In the genomic region with DNA sequence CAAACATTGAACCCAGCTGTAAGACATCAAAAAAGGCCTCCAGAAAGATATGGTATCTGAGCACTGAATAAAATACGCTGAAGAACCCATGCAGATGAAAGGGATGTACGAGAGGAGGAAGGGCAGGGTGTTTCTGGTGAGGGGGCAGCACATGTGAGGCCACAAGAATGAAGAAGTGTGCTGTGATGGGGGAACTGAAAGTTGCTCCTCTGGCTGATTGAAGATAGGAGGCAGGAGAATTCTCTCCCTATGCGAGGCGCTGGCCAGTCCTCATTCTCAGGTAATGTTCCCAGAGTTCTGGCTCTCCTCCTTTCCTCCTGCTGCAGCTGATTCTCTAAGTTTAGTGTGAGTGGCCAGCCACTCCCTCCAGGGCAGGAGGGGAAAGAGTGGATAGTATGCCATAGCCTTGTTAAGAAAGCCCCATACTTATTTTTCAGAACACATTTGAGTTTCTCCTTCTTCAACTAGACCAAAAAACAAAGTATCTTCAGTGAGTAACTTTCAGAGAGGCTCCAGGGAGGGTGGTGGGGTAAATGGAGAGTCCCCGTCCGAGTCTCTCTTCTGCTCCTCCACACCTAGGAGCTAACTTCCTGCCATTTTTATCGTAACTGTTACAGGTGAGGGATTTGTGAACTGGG, we compare ENCODE assay signal across 1 cellular context.
TF ChIP-seq lines count a peak whose summit lies in the region.

No MANE protein-coding gene starts in this region.

TF ChIP-seq in GM12878, 131 proteins besides CTCF, POLR2A, EP300 and RAD21 (continued from another document and continues in another):
- TF ChIP-seq, protein P1, sequence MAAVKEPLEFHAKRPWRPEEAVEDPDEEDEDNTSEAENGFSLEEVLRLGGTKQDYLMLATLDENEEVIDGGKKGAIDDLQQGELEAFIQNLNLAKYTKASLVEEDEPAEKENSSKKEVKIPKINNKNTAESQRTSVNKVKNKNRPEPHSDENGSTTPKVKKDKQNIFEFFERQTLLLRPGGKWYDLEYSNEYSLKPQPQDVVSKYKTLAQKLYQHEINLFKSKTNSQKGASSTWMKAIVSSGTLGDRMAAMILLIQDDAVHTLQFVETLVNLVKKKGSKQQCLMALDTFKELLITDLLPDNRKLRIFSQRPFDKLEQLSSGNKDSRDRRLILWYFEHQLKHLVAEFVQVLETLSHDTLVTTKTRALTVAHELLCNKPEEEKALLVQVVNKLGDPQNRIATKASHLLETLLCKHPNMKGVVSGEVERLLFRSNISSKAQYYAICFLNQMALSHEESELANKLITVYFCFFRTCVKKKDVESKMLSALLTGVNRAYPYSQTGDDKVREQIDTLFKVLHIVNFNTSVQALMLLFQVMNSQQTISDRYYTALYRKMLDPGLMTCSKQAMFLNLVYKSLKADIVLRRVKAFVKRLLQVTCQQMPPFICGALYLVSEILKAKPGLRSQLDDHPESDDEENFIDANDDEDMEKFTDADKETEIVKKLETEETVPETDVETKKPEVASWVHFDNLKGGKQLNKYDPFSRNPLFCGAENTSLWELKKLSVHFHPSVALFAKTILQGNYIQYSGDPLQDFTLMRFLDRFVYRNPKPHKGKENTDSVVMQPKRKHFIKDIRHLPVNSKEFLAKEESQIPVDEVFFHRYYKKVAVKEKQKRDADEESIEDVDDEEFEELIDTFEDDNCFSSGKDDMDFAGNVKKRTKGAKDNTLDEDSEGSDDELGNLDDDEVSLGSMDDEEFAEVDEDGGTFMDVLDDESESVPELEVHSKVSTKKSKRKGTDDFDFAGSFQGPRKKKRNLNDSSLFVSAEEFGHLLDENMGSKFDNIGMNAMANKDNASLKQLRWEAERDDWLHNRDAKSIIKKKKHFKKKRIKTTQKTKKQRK (IDR thresholded peaks at IDR 0.05; ENCODE audit: low read depth, low read length): no peak
- TF ChIP-seq ZNF274 (IDR thresholded peaks at IDR 0.05; ENCODE audit: insufficient read depth, insufficient read length) (no peak), FOXM1 (IDR thresholded peaks at IDR 0.05; ENCODE audit: low read depth, low read length) (peak; percentile 69), RUNX3 (IDR thresholded peaks at IDR 0.05; ENCODE audit: low read length) (peak; percentile 99), MYC (IDR thresholded peaks at IDR 0.05; ENCODE audit: insufficient read depth, insufficient read length, insufficient replicate concordance, low read length, severe bottlenecking) (peak; percentile 63), MXI1 (IDR thresholded peaks at IDR 0.05; ENCODE audit: low read depth, low read length) (peak; percentile 69), FOS (IDR thresholded peaks at IDR 0.05; ENCODE audit: borderline replicate concordance, extremely low read depth, insufficient read length) (no peak), TBL1XR1 (IDR thresholded peaks at IDR 0.05; ENCODE audit: low read depth, low read length) (peak; percentile 89), KDM1A (IDR thresholded peaks at IDR 0.05; ENCODE audit: borderline replicate concordance) (no peak), CBFB (IDR thresholded peaks at IDR 0.05; ENCODE audit: low read depth) (peak; percentile 94), RB1 (IDR thresholded peaks at IDR 0.05; ENCODE audit: borderline replicate concordance) (no peak), YY1 (IDR thresholded peaks at IDR 0.05; ENCODE audit: low read depth, low read length) (peak; percentile 34), SIX5 (IDR thresholded peaks at IDR 0.05; ENCODE audit: low read depth, low read length, severe bottlenecking) (no peak), MTA3 (IDR thresholded peaks at IDR 0.05; ENCODE audit: borderline replicate concordance, low read length) (peak; percentile 59; the same call in 1 of the 2 replicates), ZSCAN29 (IDR thresholded peaks at IDR 0.05) (no peak), GATAD2B (conservative IDR thresholded peaks at IDR 0.05; ENCODE audit: low read depth) (no peak), IRF4 (IDR thresholded peaks at IDR 0.05; ENCODE audit: low read depth, low read length) (peak; percentile 100), MEF2A (IDR thresholded peaks at IDR 0.05; ENCODE audit: insufficient read depth, low read depth, low read length) (0 out of 2 replicates have a peak, but pooled peaks have one; percentile 49), SMARCA5 (IDR thresholded peaks at IDR 0.05) (no peak), CHD1 (IDR thresholded peaks at IDR 0.05; ENCODE audit: low read depth, low read length) (no peak), JUNB (IDR thresholded peaks at IDR 0.05) (no peak), POLR2AphosphoS5 (IDR thresholded peaks at IDR 0.05; ENCODE audit: low read length) (no peak), LARP7 (IDR thresholded peaks at IDR 0.05) (no peak), CHD2 (IDR thresholded peaks at IDR 0.05; ENCODE audit: borderline replicate concordance, low read depth, low read length) (peak; percentile 86), KLF5 (IDR thresholded peaks at IDR 0.05; ENCODE audit: partially characterized antibody) (no peak), STAT1 (conservative IDR thresholded peaks at IDR 0.05) (no peak), RFX5 (IDR thresholded peaks at IDR 0.05; ENCODE audit: low read depth, low read length) (no peak), ZNF207 (IDR thresholded peaks at IDR 0.05; ENCODE audit: borderline replicate concordance) (no peak), NFXL1 (IDR thresholded peaks at IDR 0.05; ENCODE audit: borderline replicate concordance) (no peak), SREBF1 (IDR thresholded peaks at IDR 0.05; ENCODE audit: low read length) (no peak), NFYA (IDR thresholded peaks at IDR 0.05; ENCODE audit: borderline replicate concordance, low read depth, low read length) (no peak), RAD51 (IDR thresholded peaks at IDR 0.05) (no peak), HCFC1 (IDR thresholded peaks at IDR 0.05; ENCODE audit: low read length) (no peak)
- TF ChIP-seq, protein P2, sequence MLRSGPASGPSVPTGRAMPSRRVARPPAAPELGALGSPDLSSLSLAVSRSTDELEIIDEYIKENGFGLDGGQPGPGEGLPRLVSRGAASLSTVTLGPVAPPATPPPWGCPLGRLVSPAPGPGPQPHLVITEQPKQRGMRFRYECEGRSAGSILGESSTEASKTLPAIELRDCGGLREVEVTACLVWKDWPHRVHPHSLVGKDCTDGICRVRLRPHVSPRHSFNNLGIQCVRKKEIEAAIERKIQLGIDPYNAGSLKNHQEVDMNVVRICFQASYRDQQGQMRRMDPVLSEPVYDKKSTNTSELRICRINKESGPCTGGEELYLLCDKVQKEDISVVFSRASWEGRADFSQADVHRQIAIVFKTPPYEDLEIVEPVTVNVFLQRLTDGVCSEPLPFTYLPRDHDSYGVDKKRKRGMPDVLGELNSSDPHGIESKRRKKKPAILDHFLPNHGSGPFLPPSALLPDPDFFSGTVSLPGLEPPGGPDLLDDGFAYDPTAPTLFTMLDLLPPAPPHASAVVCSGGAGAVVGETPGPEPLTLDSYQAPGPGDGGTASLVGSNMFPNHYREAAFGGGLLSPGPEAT (IDR thresholded peaks at IDR 0.05; ENCODE audit: low read depth): peak; percentile 72
- TF ChIP-seq, protein P3, sequence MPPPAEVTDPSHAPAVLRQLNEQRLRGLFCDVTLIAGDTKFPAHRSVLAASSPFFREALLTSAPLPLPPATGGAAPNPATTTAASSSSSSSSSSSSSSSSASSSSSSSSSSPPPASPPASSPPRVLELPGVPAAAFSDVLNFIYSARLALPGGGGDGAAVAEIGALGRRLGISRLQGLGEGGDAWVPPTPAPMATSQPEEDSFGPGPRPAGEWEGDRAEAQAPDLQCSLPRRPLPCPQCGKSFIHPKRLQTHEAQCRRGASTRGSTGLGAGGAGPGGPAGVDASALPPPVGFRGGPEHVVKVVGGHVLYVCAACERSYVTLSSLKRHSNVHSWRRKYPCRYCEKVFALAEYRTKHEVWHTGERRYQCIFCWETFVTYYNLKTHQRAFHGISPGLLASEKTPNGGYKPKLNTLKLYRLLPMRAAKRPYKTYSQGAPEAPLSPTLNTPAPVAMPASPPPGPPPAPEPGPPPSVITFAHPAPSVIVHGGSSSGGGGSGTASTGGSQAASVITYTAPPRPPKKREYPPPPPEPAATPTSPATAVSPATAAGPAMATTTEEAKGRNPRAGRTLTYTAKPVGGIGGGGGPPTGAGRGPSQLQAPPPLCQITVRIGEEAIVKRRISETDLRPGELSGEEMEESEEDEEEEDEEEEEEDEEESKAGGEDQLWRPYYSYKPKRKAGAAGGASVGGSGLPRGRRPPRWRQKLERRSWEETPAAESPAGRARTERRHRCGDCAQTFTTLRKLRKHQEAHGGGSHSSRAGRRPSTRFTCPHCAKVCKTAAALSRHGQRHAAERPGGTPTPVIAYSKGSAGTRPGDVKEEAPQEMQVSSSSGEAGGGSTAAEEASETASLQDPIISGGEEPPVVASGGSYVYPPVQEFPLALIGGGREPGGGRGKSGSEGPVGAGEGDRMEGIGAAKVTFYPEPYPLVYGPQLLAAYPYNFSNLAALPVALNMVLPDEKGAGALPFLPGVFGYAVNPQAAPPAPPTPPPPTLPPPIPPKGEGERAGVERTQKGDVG (CRISPR knock-in tag; IDR thresholded peaks at IDR 0.05): no peak
- TF ChIP-seq, protein P4, sequence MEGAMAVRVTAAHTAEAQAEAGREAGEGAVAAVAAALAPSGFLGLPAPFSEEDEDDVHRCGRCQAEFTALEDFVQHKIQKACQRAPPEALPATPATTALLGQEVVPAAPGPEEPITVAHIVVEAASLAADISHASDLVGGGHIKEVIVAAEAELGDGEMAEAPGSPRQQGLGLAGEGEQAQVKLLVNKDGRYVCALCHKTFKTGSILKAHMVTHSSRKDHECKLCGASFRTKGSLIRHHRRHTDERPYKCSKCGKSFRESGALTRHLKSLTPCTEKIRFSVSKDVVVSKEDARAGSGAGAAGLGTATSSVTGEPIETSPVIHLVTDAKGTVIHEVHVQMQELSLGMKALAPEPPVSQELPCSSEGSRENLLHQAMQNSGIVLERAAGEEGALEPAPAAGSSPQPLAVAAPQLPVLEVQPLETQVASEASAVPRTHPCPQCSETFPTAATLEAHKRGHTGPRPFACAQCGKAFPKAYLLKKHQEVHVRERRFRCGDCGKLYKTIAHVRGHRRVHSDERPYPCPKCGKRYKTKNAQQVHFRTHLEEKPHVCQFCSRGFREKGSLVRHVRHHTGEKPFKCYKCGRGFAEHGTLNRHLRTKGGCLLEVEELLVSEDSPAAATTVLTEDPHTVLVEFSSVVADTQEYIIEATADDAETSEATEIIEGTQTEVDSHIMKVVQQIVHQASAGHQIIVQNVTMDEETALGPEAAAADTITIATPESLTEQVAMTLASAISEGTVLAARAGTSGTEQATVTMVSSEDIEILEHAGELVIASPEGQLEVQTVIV (IDR thresholded peaks at IDR 0.05; ENCODE audit: borderline replicate concordance, partially characterized antibody): no peak
- TF ChIP-seq, protein P5, sequence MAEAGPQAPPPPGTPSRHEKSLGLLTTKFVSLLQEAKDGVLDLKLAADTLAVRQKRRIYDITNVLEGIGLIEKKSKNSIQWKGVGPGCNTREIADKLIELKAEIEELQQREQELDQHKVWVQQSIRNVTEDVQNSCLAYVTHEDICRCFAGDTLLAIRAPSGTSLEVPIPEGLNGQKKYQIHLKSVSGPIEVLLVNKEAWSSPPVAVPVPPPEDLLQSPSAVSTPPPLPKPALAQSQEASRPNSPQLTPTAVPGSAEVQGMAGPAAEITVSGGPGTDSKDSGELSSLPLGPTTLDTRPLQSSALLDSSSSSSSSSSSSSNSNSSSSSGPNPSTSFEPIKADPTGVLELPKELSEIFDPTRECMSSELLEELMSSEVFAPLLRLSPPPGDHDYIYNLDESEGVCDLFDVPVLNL (IDR thresholded peaks at IDR 0.05; ENCODE audit: low read depth, low read length): no peak
- TF ChIP-seq, protein P6, sequence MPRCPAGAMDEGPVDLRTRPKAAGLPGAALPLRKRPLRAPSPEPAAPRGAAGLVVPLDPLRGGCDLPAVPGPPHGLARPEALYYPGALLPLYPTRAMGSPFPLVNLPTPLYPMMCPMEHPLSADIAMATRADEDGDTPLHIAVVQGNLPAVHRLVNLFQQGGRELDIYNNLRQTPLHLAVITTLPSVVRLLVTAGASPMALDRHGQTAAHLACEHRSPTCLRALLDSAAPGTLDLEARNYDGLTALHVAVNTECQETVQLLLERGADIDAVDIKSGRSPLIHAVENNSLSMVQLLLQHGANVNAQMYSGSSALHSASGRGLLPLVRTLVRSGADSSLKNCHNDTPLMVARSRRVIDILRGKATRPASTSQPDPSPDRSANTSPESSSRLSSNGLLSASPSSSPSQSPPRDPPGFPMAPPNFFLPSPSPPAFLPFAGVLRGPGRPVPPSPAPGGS (IDR thresholded peaks at IDR 0.05; ENCODE audit: borderline replicate concordance, insufficient read depth, low read depth, low read length, poor library complexity, severe bottlenecking): peak; percentile 78
- TF ChIP-seq, protein P7, sequence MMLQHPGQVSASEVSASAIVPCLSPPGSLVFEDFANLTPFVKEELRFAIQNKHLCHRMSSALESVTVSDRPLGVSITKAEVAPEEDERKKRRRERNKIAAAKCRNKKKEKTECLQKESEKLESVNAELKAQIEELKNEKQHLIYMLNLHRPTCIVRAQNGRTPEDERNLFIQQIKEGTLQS (IDR thresholded peaks at IDR 0.05; ENCODE audit: borderline replicate concordance, extremely low read depth, low read depth, low read length): no peak
- TF ChIP-seq, protein P8, sequence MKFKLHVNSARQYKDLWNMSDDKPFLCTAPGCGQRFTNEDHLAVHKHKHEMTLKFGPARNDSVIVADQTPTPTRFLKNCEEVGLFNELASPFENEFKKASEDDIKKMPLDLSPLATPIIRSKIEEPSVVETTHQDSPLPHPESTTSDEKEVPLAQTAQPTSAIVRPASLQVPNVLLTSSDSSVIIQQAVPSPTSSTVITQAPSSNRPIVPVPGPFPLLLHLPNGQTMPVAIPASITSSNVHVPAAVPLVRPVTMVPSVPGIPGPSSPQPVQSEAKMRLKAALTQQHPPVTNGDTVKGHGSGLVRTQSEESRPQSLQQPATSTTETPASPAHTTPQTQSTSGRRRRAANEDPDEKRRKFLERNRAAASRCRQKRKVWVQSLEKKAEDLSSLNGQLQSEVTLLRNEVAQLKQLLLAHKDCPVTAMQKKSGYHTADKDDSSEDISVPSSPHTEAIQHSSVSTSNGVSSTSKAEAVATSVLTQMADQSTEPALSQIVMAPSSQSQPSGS (IDR thresholded peaks at IDR 0.05; ENCODE audit: low read length): peak; percentile 72; the same call in 1 of the 2 replicates
- TF ChIP-seq, protein P9, sequence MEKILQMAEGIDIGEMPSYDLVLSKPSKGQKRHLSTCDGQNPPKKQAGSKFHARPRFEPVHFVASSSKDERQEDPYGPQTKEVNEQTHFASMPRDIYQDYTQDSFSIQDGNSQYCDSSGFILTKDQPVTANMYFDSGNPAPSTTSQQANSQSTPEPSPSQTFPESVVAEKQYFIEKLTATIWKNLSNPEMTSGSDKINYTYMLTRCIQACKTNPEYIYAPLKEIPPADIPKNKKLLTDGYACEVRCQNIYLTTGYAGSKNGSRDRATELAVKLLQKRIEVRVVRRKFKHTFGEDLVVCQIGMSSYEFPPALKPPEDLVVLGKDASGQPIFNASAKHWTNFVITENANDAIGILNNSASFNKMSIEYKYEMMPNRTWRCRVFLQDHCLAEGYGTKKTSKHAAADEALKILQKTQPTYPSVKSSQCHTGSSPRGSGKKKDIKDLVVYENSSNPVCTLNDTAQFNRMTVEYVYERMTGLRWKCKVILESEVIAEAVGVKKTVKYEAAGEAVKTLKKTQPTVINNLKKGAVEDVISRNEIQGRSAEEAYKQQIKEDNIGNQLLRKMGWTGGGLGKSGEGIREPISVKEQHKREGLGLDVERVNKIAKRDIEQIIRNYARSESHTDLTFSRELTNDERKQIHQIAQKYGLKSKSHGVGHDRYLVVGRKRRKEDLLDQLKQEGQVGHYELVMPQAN (conservative IDR thresholded peaks at IDR 0.05): no peak
